Comparison of ENCODE assay signal across 8 cellular contexts in genomic region chr5:77029376-77029885, GRCh38. TPM values are rescaled to one million over a fixed set of nuclear protein-coding genes. Genes with fewer than 3 reads are reported as not detected.
DNase-seq lines count a peak whose midpoint lies in the region; ATAC-seq and TF ChIP-seq lines count a peak whose summit lies in the region.

No MANE protein-coding gene starts in this region.

- peaks cover 22 to 49% (median 34%) of the 10 kb centered on the region in 4 donors for H3K4me1 Mint-ChIP-seq in CD4-positive, alpha-beta memory T cell

- H3K79me2 ChIP-seq in osteoblast (ENCODE audit: insufficient read depth, low read length): peaks cover 34% of the 10 kb centered on the region

- H3K27me3 ChIP-seq in CD4-positive, alpha-beta memory T cell (ENCODE audit: insufficient read depth, low read length): no peaks in the 10 kb centered on the region
- H3K27me3 ChIP-seq in duodenal mucosa (ENCODE audit: control insufficient read depth in 1 of 2, insufficient read depth in 2 of 2, low read length in 2 of 2) (no peaks in the 10 kb centered on the region), osteoblast (ENCODE audit: insufficient read depth, low read length) (peaks cover under 1% of the 10 kb centered on the region)

- peak overlapping the region; percentile 95 for H2AFZ ChIP-seq in osteoblast (ENCODE audit: low read length)

- peaks cover 0 to 7% of the 10 kb centered on the region in 2 donors for H3K9me3 ChIP-seq in CD4-positive, alpha-beta memory T cell (ENCODE audit: control insufficient read depth in 1 of 2, low read length in 2 of 2)
- peaks cover 3 to 9% of the 10 kb centered on the region in 2 donors for H3K9me3 ChIP-seq in duodenal mucosa (ENCODE audit: control insufficient read depth in 1 of 2, low read length in 2 of 2)
- no peaks in the 10 kb centered on the region for H3K9me3 ChIP-seq in osteoblast (ENCODE audit: low read depth, low read length)

- peak overlapping the region; percentile 95 for H3K4me2 ChIP-seq in osteoblast (ENCODE audit: insufficient read depth, low read length)

- H4K20me1 ChIP-seq in osteoblast (ENCODE audit: insufficient read depth, low read length): no peaks in the 10 kb centered on the region

- H3K9me3 Mint-ChIP-seq in CD4-positive, alpha-beta memory T cell: peaks cover 0 to 18% (median 10%) of the 10 kb centered on the region in 8 donors

- H3K27me3 Mint-ChIP-seq in CD4-positive, alpha-beta memory T cell: peaks cover 0 to 1% of the 10 kb centered on the region in 2 donors

- peak overlapping the region in 1 of 2 donors; percentile 87 for H3K9ac ChIP-seq in duodenal mucosa (ENCODE audit: low read depth in 1 of 2, low read length in 2 of 2)

- CTCF ChIA-PET in CD4-positive, alpha-beta memory T cell (lab: Charles Lee; ENCODE audit: partially characterized antibody): interaction anchor here (1.0 to 1.8 kb wide), 2 partner anchors 57 to 463 kb away, joined by 3 to 6 read pairs; no protein-coding TSS in a partner anchor

- TF ChIP-seq CTCF in osteoblast (IDR thresholded peaks at IDR 0.05; ENCODE audit: extremely low read depth, low read depth, low read length): no peak

- peaks cover 2% of the 10 kb centered on the region for H3K36me3 ChIP-seq in CD4-positive, alpha-beta memory T cell (ENCODE audit: insufficient read depth, low read length)
- peaks cover 1% of the 10 kb centered on the region in 2 donors for H3K36me3 ChIP-seq in duodenal mucosa (ENCODE audit: control insufficient read depth in 1 of 2, insufficient read depth in 2 of 2, low read length in 2 of 2)
- peaks cover 2% of the 10 kb centered on the region for H3K36me3 ChIP-seq in osteoblast (ENCODE audit: insufficient read depth, low read length)

- intact Hi-C loops in CD4-positive, alpha-beta memory T cell (cut with micrococcal nuclease): no loop called here

- DNase-seq in CD4-positive, alpha-beta memory T cell: no peak
- peak; percentile 84 for DNase-seq in MV-4-11 (lab: John Stamatoyannopoulos, UW)
- DNase-seq in osteoblast (ENCODE audit: insufficient read length, low spot score, missing footprints): no peak
- no peak for DNase-seq in stimulated activated CD4-positive, alpha-beta T cell treated with anti-CD3 and anti-CD28 coated beads, Interleukin-4, amount 100 ng/mL, for 24 hours
- no peak for DNase-seq in NCI-H2227 treated with DMSO at 0.1 percent for 48 hours (lab: John Stamatoyannopoulos, UW)
- no peak for DNase-seq in NCI-H524 (lab: John Stamatoyannopoulos, UW)

- peak overlapping the region; percentile 55 to 97 (median 92) for H3K27ac Mint-ChIP-seq in CD4-positive, alpha-beta memory T cell

- H3K4me3 ChIP-seq in CD4-positive, alpha-beta memory T cell (ENCODE audit: low read length in 2 of 2): peak overlapping the region; percentile 31 to 93
- H3K4me3 ChIP-seq in duodenal mucosa (ENCODE audit: low read depth in 1 of 2, low read length in 2 of 2) (peak overlapping the region; percentile 94), osteoblast (ENCODE audit: insufficient read depth, low read length) (peak overlapping the region; percentile 99)

- H3K27ac ChIP-seq in CD4-positive, alpha-beta memory T cell (ENCODE audit: low read depth, low read length): peak overlapping the region; percentile 82
- H3K27ac ChIP-seq in duodenal mucosa (ENCODE audit: low read depth, low read length) (no peak overlapping the region), osteoblast (ENCODE audit: low read depth, low read length) (no peak overlapping the region)

- no peak for ATAC-seq in esophagus mucosa

- H3K4me3 Mint-ChIP-seq in CD4-positive, alpha-beta memory T cell: peak overlapping the region; percentile 81 to 97 (median 94)

- peaks cover 34% of the 10 kb centered on the region for H3K4me1 ChIP-seq in CD4-positive, alpha-beta memory T cell (ENCODE audit: insufficient read depth, low read length)
- peaks cover 18 to 29% of the 10 kb centered on the region in 2 donors for H3K4me1 ChIP-seq in duodenal mucosa (ENCODE audit: control insufficient read depth in 1 of 2, insufficient read depth in 2 of 2, low read length in 2 of 2)
- H3K4me1 ChIP-seq in osteoblast (ENCODE audit: insufficient read depth, low read length): peaks cover 14% of the 10 kb centered on the region

- H3K36me3 Mint-ChIP-seq in CD4-positive, alpha-beta memory T cell: peaks cover under 1 to 13% of the 10 kb centered on the region in 2 donors

- POLR2A ChIA-PET in CD4-positive, alpha-beta memory T cell (lab: Charles Lee; ENCODE audit: partially characterized antibody): interaction anchor here (1.1 to 2.5 kb wide), 10 partner anchors 38 to 1693 kb away, joined by 3 to 13 read pairs (median 5); partner anchors contain the start of genes AP3B1, HMGCR, S100Z and WDR41

RNA-seq across cellular contexts. Expression of gene AGGF1, which starts 0.8 kb away (rescaled TPM):
- 10 to 100 TPM; 29.4 to 29.6 TPM for total RNA-seq in CD4-positive, alpha-beta memory T cell
- polyA plus RNA-seq in CD4-positive, alpha-beta memory T cell: 10 to 100 TPM; 14.2 to 36.1 TPM
- total RNA-seq in osteoblast (22.1 and 25.7 TPM in 2 replicates), esophagus mucosa (11.4 TPM)

RNA-seq across cellular contexts. Expression of gene ZBED3, which starts 57.7 kb away (rescaled TPM):
- total RNA-seq in CD4-positive, alpha-beta memory T cell: 1 to 10 TPM in 1 of 2 experiments, under 1 TPM in 1; 0.67 to 1.4 TPM
- polyA plus RNA-seq in CD4-positive, alpha-beta memory T cell: 1 to 10 TPM in 1 of 2 donors, under 1 TPM in 1; 0.15 to 1.1 TPM
- total RNA-seq in osteoblast (1.1 and 4.7 TPM in 2 replicates), esophagus mucosa (3.6 TPM)
